13 cellular contexts compared by ENCODE assay signal in the genomic region with DNA sequence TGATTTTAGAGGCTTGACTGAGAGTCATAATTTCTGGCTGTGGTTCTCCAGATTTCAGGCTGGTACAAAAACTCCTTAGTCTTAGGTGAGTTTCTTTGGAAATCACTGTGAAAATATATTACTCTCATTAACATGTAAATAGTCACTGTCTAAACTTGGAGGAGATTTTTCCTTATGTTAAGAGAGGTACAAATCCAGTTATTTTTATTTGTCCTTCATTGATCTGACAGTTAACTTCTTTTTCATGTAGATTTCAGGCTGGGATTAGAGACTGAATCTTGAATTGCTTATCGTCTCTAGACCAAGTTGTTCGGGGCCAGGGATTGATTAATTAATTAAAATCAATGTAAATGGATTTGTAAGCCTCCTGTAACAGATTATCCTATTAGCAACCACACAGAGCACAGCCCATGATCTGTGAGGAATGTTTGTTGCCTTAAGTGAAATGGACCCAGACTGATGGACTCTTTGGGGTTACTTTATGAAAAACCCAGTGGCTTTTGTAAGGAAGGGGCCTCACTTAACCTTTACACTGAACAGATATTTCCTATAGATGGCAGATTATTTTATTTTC. TPM values are rescaled to one million over a fixed set of nuclear protein-coding genes. Genes with fewer than 3 reads are reported as not detected.
A peak's percentile ranks its signal among the peaks of the same experiment; 100 is the strongest.
DNase-seq lines count a peak whose midpoint lies in the region; ATAC-seq, FAIRE-seq and TF ChIP-seq lines count a peak whose summit lies in the region.
"Had no signal": no experiment of that assay in that cellular context is flagged by ENCODE, and none has a peak within 500 bp of the region (broad histone marks: within the 10 kb centered on the region; RNA-seq: fewer than 3 reads in every experiment).

No MANE protein-coding gene starts in this region.

- peak; percentile 65 for DNase-seq in D721Med (ENCODE audit: insufficient read length, low spot score)
- DNase-seq in adipocyte (ENCODE audit: low read depth) = no peak
- no peak for DNase-seq in kidney
- no peak for DNase-seq in activated CD4-positive, CD25-positive, alpha-beta regulatory T cell (lab: John Stamatoyannopoulos, UW)
- DNase-seq in putamen (ENCODE audit: low spot score) = no peak
- DNase-seq in iPS-NIHi11 (ENCODE audit: low spot score) = no peak
- DNase-seq: mesendoderm, NCI-H226, OCI-M1, T1000 had no signal

- H3K27ac ChIP-seq in kidney (ENCODE audit: low read depth in 2 of 2, low read length in 2 of 2) = peak overlapping the region; percentile 82 to 90

- no peak overlapping the region for H3K4me3 ChIP-seq in adipocyte (ENCODE audit: low read length)
- H3K4me3 ChIP-seq in kidney (ENCODE audit: low read length in 2 of 2) = no peak overlapping the region
- H3K4me3 ChIP-seq in skeletal muscle satellite cell (ENCODE audit: low read length) = no peak overlapping the region

- H3K4me2 ChIP-seq in skeletal muscle satellite cell (ENCODE audit: low read length) = peak overlapping the region; percentile 71

- H3K27me3 ChIP-seq in adipocyte (replicated peaks; ENCODE audit: control insufficient read depth, insufficient read depth, low read length) (no peaks in the 10 kb centered on the region), skeletal muscle satellite cell (ENCODE audit: control insufficient read depth, insufficient read depth, low read length) (no peaks in the 10 kb centered on the region)

- intact Hi-C loops in kidney (cut with DNase I) = no loop called here

- no peak for TF ChIP-seq CTCF in D721Med (IDR thresholded peaks at IDR 0.05; ENCODE audit: insufficient read depth, missing control alignments)
- TF ChIP-seq CTCF in kidney (IDR thresholded peaks at IDR 0.05; ENCODE audit: borderline replicate concordance, extremely low read depth, insufficient read depth) = no peak

- H3K9me3 ChIP-seq in adipocyte (ENCODE audit: control insufficient read depth, low read length) = no peaks in the 10 kb centered on the region
- no peaks in the 10 kb centered on the region for H3K9me3 ChIP-seq in kidney (ENCODE audit: control insufficient read depth in 1 of 2, low read length in 2 of 2)
- no peaks in the 10 kb centered on the region for H3K9me3 ChIP-seq in skeletal muscle satellite cell (replicated peaks; ENCODE audit: low read length)

- ATAC-seq in GM18907 (IDR thresholded peaks at IDR 0.05; ENCODE audit: unreplicated experiment) = no peak

- FAIRE-seq in D721Med (lab: Jason Lieb, UNC) = peak; percentile 38
- no peak for FAIRE-seq in kidney (lab: Jason Lieb, UNC)
- FAIRE-seq: H54 had no signal

- H3K9ac ChIP-seq in adipocyte (ENCODE audit: low read length) (peak overlapping the region; percentile 87), kidney (ENCODE audit: low read length in 2 of 2) (no peak overlapping the region), skeletal muscle satellite cell (ENCODE audit: low read depth, low read length) (peak overlapping the region; percentile 86)

- H3K36me3 ChIP-seq in adipocyte (ENCODE audit: control insufficient read depth, insufficient read depth, low read length, severe bottlenecking) (no peaks in the 10 kb centered on the region), kidney (ENCODE audit: control insufficient read depth in 1 of 2, insufficient read depth in 2 of 2, low read length in 2 of 2) (no peaks in the 10 kb centered on the region), skeletal muscle satellite cell (ENCODE audit: insufficient read depth, low read length) (no peaks in the 10 kb centered on the region)

- H3K4me1 ChIP-seq in adipocyte (ENCODE audit: control insufficient read depth, insufficient read depth, low read length) = peaks cover 61% of the 10 kb centered on the region
- peaks cover 41 to 66% of the 10 kb centered on the region in 2 donors for H3K4me1 ChIP-seq in kidney (ENCODE audit: control insufficient read depth in 1 of 2, insufficient read depth in 1 of 2, low read depth in 1 of 2, low read length in 2 of 2)
- H3K4me1 ChIP-seq in skeletal muscle satellite cell (ENCODE audit: control insufficient read depth, insufficient read depth, low read length) = peaks cover 72% of the 10 kb centered on the region

RNA-seq across cellular contexts. Expression of a gene that starts 21.1 kb away (rescaled TPM):
- total RNA-seq in kidney = 77.2 TPM
- polyA plus RNA-seq in kidney (ENCODE audit: insufficient read depth, low read depth, low replicate concordance) = 7.6 TPM
- total RNA-seq in skeletal muscle satellite cell (2012; rRNA removed) = 67.2 and 70.3 TPM in 2 replicates

Comparison
In these comparisons a context has a peak if more than half of its experiments do, and no peak if none do; other contexts are left out.
1. H3K9ac ChIP-seq: peak in adipocyte (single experiment) and skeletal muscle satellite cell (single experiment); none in kidney (0 of 2).